In the genomic region with DNA sequence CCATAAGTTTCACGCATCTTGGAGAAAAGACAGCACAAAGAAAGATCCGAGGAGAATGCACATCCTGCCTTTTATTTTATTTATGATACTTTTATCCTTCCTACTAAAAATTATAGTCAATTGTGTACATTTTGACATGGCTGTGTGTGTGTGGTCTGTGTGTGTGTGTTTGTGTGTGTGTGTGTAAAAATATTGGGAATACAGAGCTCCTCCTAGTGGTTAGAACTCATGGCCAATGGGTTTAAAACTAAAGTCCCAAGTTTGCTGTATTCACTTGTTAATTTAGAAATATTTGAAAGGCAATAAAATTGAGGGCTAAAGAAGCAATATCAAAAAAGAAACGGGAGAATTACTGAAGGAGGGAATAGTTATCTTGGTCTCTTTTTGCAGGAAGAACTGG, we compare ENCODE assay signal across 11 cellular contexts. TPM values are rescaled to one million over a fixed set of nuclear protein-coding genes. Genes with fewer than 3 reads are reported as not detected.
DNase-seq lines count a peak whose midpoint lies in the region; TF ChIP-seq lines count a peak whose summit lies in the region.
"Had no signal": no experiment of that assay in that cellular context is flagged by ENCODE, and none has a peak within 500 bp of the region (broad histone marks: within the 10 kb centered on the region; RNA-seq: fewer than 3 reads in every experiment).

No MANE protein-coding gene starts in this region.

- H3K27me3 Mint-ChIP-seq in nephron (ENCODE audit: low read depth) = no peaks in the 10 kb centered on the region
- H3K27me3 Mint-ChIP-seq: central memory CD8-positive, alpha-beta T cell had no signal

- H3K27me3 ChIP-seq in GM06990 (replicated peaks; ENCODE audit: control insufficient read depth, insufficient read depth, low read length) (no peaks in the 10 kb centered on the region; the same call in 1 of the 2 replicates), Karpas-422 (ENCODE audit: low read length) (no peaks in the 10 kb centered on the region), brain microvascular endothelial cell (replicated peaks) (no peaks in the 10 kb centered on the region)

- no peaks in the 10 kb centered on the region for H3K36me3 ChIP-seq in GM06990 (ENCODE audit: control insufficient read depth, insufficient read depth, low read length)
- no peaks in the 10 kb centered on the region for H3K36me3 ChIP-seq in Karpas-422 (ENCODE audit: insufficient read depth, low read length)
- no peaks in the 10 kb centered on the region for H3K36me3 ChIP-seq in brain microvascular endothelial cell (replicated peaks)
- H3K36me3 ChIP-seq: spleen had no signal

- H2AFZ ChIP-seq in Karpas-422 (ENCODE audit: low read length) = no peak overlapping the region

- no peak overlapping the region for H3K4me2 ChIP-seq in Karpas-422 (ENCODE audit: low read depth, low read length, poor library complexity, severe bottlenecking)

- H3K9me3 Mint-ChIP-seq in nephron = no peaks in the 10 kb centered on the region

- in situ Hi-C loops in brain microvascular endothelial cell (cut with HindIII; ENCODE audit: low pct_ligation_motif_present, low sequenced_read_pairs) = no loop called here

- H3K36me3 Mint-ChIP-seq in nephron (ENCODE audit: low read depth) = no peaks in the 10 kb centered on the region

- H3K9me2 ChIP-seq in Karpas-422 (replicated peaks; ENCODE audit: insufficient read depth, low read length) = no peaks in the 10 kb centered on the region

- H3K4me1 ChIP-seq in Karpas-422 (ENCODE audit: low read length) = no peaks in the 10 kb centered on the region
- H3K4me1 ChIP-seq: spleen had no signal

- peak; percentile 57 for TF ChIP-seq CTCF in GM06990 (IDR thresholded peaks at IDR 0.05; ENCODE audit: insufficient read depth, low read length, poor library complexity, severe bottlenecking)
- TF ChIP-seq CTCF in brain microvascular endothelial cell (IDR thresholded peaks at IDR 0.05; ENCODE audit: low read depth, low read length, missing control alignments) = peak; percentile 54
- TF ChIP-seq CTCF in nephron (IDR thresholded peaks at IDR 0.05; ENCODE audit: unreplicated experiment in 3 of 3) = peak in 2 of 3 experiments; percentile 37 to 51

- no peak overlapping the region for H3K27ac ChIP-seq in Karpas-422 (ENCODE audit: low read length)
- no peak overlapping the region for H3K27ac ChIP-seq in brain microvascular endothelial cell
- H3K27ac ChIP-seq: spleen had no signal

- no peak overlapping the region for H3K4me3 ChIP-seq in GM06990 (replicated peaks; ENCODE audit: low read depth, low read length)
- no peak overlapping the region for H3K4me3 ChIP-seq in Karpas-422 (ENCODE audit: low read length)
- H3K4me3 ChIP-seq in brain microvascular endothelial cell (ENCODE audit: low read depth, low read length) = no peak overlapping the region
- H3K4me3 ChIP-seq: spleen had no signal

- DNase-seq in GM06990 (ENCODE audit: extremely low read depth, insufficient read length) (no peak), Karpas-422 (peak; percentile 56), brain microvascular endothelial cell (peak; percentile 7), medulla oblongata (ENCODE audit: extremely low spot score) (no peak)
- DNase-seq in stimulated activated CD4-positive, alpha-beta T cell treated with anti-CD3 and anti-CD28 coated beads, Interleukin-15, amount 100 ng/mL, for 24 hours = no peak
- no peak for DNase-seq in stimulated activated CD4-positive, alpha-beta T cell treated with anti-CD3 and anti-CD28 coated beads, Interleukin-4, amount 100 ng/mL, for 24 hours
- DNase-seq: activated CD4-positive, CD25-positive, alpha-beta regulatory T cell treated with anti-CD3 and anti-CD28 coated beads, Interleukin-2, amount 50 U/mL, for 72 hours; NCI-H2171; spleen had no signal

- H3K9ac ChIP-seq in Karpas-422 (ENCODE audit: low read length) = no peak overlapping the region

- H3K4me1 Mint-ChIP-seq in nephron = peaks cover 12% of the 10 kb centered on the region
- H3K4me1 Mint-ChIP-seq: central memory CD8-positive, alpha-beta T cell had no signal

- H3K9me3 ChIP-seq in Karpas-422 (ENCODE audit: low read length) = no peaks in the 10 kb centered on the region
- H3K9me3 ChIP-seq: spleen had no signal

- H3K79me2 ChIP-seq in Karpas-422 (ENCODE audit: low read length) = no peaks in the 10 kb centered on the region

- H3K4me3 Mint-ChIP-seq in nephron = no peak overlapping the region
- H3K4me3 Mint-ChIP-seq: central memory CD8-positive, alpha-beta T cell had no signal

- H3K27ac Mint-ChIP-seq in nephron = no peak overlapping the region

- H4K20me1 ChIP-seq in Karpas-422 (ENCODE audit: insufficient read depth, low read depth, low read length) = no peaks in the 10 kb centered on the region

RNA-seq across cellular contexts. Expression of gene NKX6-1, which starts 47.5 kb away (rescaled TPM):
- not detected in 2 replicates for total RNA-seq in Karpas-422 (2014; rRNA removed; shearing (Covaris generic); ENCODE audit: low replicate concordance)
- total RNA-seq: spleen had no signal

Comparison
In these comparisons a context has a peak if more than half of its experiments do, and no peak if none do; other contexts are left out.
1. DNase-seq: peak in Karpas-422 (single experiment) and brain microvascular endothelial cell (single experiment); none in GM06990 (single experiment), medulla oblongata (single experiment), stimulated activated CD4-positive, alpha-beta T cell treated with anti-CD3 and anti-CD28 coated beads, Interleukin-15, amount 100 ng/mL, for 24 hours (single experiment) and stimulated activated CD4-positive, alpha-beta T cell treated with anti-CD3 and anti-CD28 coated beads, Interleukin-4, amount 100 ng/mL, for 24 hours (single experiment).
2. Peak in every context shown above with its lines, with median percentiles within 50 percentile points of each other: CTCF ChIP-seq.